Comparison of ENCODE assay signal across 13 cellular contexts in the genomic region with DNA sequence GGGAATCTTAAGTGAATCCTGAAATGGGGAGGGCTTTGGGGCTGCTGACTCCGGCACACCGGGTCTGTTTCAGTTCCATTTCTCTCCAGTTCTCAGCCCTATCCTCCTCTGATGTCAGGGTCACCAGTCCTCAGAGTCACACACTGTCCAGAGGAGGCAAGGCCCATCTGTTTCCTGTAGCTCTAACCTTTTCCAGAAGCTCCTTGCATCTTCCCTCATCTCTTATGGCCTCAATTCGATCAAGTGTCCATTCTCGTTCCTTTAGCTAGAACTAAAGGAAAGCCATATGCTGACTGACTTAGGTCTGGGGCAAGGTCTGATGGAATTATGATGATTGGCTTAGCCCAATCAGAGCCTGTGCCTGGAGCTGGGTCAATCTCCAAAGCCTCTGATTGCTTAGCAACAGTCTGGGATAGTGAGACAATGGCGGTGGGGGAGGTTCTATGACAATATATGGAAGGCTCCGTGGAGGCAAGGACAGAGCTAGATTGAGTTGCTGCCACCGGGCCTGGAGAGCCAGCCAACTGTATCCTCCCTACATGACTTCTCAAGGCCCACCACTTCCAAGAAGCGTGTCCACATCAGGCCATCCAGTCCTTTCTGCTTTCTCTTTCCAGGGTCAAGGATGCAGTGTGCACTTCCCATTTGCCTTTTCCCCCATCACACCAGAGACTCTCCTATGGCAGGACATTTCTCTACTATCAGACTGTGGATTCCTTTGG. TPM values are rescaled to one million over a fixed set of nuclear protein-coding genes. Genes with fewer than 3 reads are reported as not detected.
"Had no signal": no experiment of that assay in that cellular context is flagged by ENCODE, and none has a peak within 500 bp of the region (broad histone marks: within the 10 kb centered on the region; RNA-seq: fewer than 3 reads in every experiment).

No MANE protein-coding gene starts in this region.

- H3K27me3 Mint-ChIP-seq: effector memory CD8-positive, alpha-beta T cell; stimulated activated memory B cell treated with anti-CD40 and anti-IgM and Interleukin-4, amounts not matched to agents 10 μg/mL and 1 μg/mL and 100 μg/mL, for 72 hours had no signal

- H3K9me3 Mint-ChIP-seq: effector memory CD8-positive, alpha-beta T cell; stimulated activated memory B cell treated with anti-CD40 and anti-IgM and Interleukin-4, amounts not matched to agents 10 μg/mL and 1 μg/mL and 100 μg/mL, for 72 hours had no signal

- H3K4me3 Mint-ChIP-seq: stimulated activated memory B cell treated with anti-CD40 and anti-IgM and Interleukin-4, amounts not matched to agents 10 μg/mL and 1 μg/mL and 100 μg/mL, for 72 hours had no signal

- DNase-seq: activated CD4-positive, alpha-beta T cell treated with anti-CD3 and anti-CD28 coated beads for 4 hours; activated naive CD4-positive, alpha-beta T cell treated with Interleukin-2 at 50 U/mL for 16 hours; central memory CD4-positive, alpha-beta T cell; effector memory CD8-positive, alpha-beta T cell; kidney; right cardiac atrium; SW 1271; transverse colon had no signal

RNA-seq across cellular contexts. Expression of a gene that starts 5.2 kb away (rescaled TPM):
- total RNA-seq: activated CD8-positive, alpha-beta memory T cell treated with anti-CD3 and anti-CD28 coated beads for 36 hours; SJSA1 had no signal

RNA-seq across cellular contexts. Expression of a gene that starts 48.0 kb away (rescaled TPM):
- total RNA-seq: activated CD8-positive, alpha-beta memory T cell treated with anti-CD3 and anti-CD28 coated beads for 36 hours; liver; SJSA1; subcutaneous adipose tissue; transverse colon had no signal
